10 cellular contexts compared by ENCODE assay signal in genomic region chr14:56342419-56342901, GRCh38.
A peak's percentile ranks its signal among the peaks of the same experiment; 100 is the strongest.
DNase-seq lines count a peak whose midpoint lies in the region; ATAC-seq, FAIRE-seq and TF ChIP-seq lines count a peak whose summit lies in the region.
"Had no signal": no experiment of that assay in that cellular context is flagged by ENCODE, and none has a peak within 500 bp of the region (broad histone marks: within the 10 kb centered on the region; RNA-seq: fewer than 3 reads in every experiment).

No MANE protein-coding gene starts in this region.

- intact Hi-C loops in kidney (cut with DNase I), result no loop called here

- no peaks in the 10 kb centered on the region for H3K27me3 ChIP-seq in lung (ENCODE audit: control insufficient read depth, insufficient read depth)

- H3K4me3 ChIP-seq in AG10803 (ENCODE audit: low read length) (no peak overlapping the region), lung (no peak overlapping the region), kidney (ENCODE audit: low read length in 2 of 2) (no peak overlapping the region)
- H3K4me3 ChIP-seq: skin epidermis had no signal

- peaks cover 0 to 2% of the 10 kb centered on the region in 2 donors for H3K36me3 ChIP-seq in lung (ENCODE audit: control insufficient read depth in 2 of 2, insufficient read depth in 2 of 2, low read length in 2 of 2)
- H3K36me3 ChIP-seq in kidney (ENCODE audit: control insufficient read depth in 1 of 2, insufficient read depth in 2 of 2, low read length in 2 of 2), result no peaks in the 10 kb centered on the region

- H3K4me1 ChIP-seq in lung (ENCODE audit: control insufficient read depth in 2 of 2, insufficient read depth in 2 of 2, low read length in 2 of 2) (peaks cover 2 to 3% of the 10 kb centered on the region in 2 donors), kidney (ENCODE audit: control insufficient read depth in 1 of 2, insufficient read depth in 1 of 2, low read depth in 1 of 2, low read length in 2 of 2) (peaks cover 6 to 11% of the 10 kb centered on the region in 2 donors)

- H3K27ac ChIP-seq in lung (ENCODE audit: low read depth in 1 of 2, low read length in 1 of 2) (peak overlapping the region in 1 of 2 donors; percentile 30), kidney (ENCODE audit: low read depth in 2 of 2, low read length in 2 of 2) (peak overlapping the region in 1 of 2 donors; percentile 72)

- DNase-seq in AG10803 (ENCODE audit: low read depth) (peak; percentile 67), amniotic epithelial cell (ENCODE audit: low read depth) (peak; percentile 42), lung (ENCODE audit: low spot score) (no peak), NCI-H1436 (lab: John Stamatoyannopoulos, UW) (no peak), Ammon's horn (ENCODE audit: low spot score) (no peak), kidney (no peak), NOMO-1 treated with DMSO at 0.1 percent for 48 hours (lab: John Stamatoyannopoulos, UW; ENCODE audit: unreplicated experiment) (no peak)

- FAIRE-seq in kidney (lab: Jason Lieb, UNC), result no peak
- FAIRE-seq: colon had no signal

- no peak overlapping the region for H3K9ac ChIP-seq in kidney (ENCODE audit: low read length in 2 of 2)

- H3K9me3 ChIP-seq in lung (ENCODE audit: control insufficient read depth in 2 of 2, insufficient read depth in 1 of 2, low read length in 1 of 2) (no peaks in the 10 kb centered on the region), kidney (ENCODE audit: control insufficient read depth in 1 of 2, low read length in 2 of 2) (no peaks in the 10 kb centered on the region)

- TF ChIP-seq CTCF in AG10803 (conservative IDR thresholded peaks at IDR 0.05; ENCODE audit: low read length) (no peak), lung (IDR thresholded peaks at IDR 0.05; ENCODE audit: control extremely low read depth, extremely low read depth) (no peak), kidney (IDR thresholded peaks at IDR 0.05; ENCODE audit: borderline replicate concordance, extremely low read depth, insufficient read depth) (no peak)

- peak; percentile 48 for ATAC-seq in GM21786 (IDR thresholded peaks at IDR 0.05; ENCODE audit: unreplicated experiment)
- peak; percentile 24 for ATAC-seq in lung (ENCODE audit: insufficient read depth, low FRiP score)

- WGBS in lung, 2 donors, result 24 to 29% methylated on average over 5 of the region's 5 CpGs

Comparison
In these comparisons a context has a peak if more than half of its experiments do, and no peak if none do; other contexts are left out.
1. DNase-seq: peak in AG10803 (single experiment) and amniotic epithelial cell (single experiment); none in lung (single experiment), NCI-H1436 (single experiment), Ammon's horn (single experiment), kidney (single experiment) and NOMO-1 treated with DMSO at 0.1 percent for 48 hours (single experiment).